ENCODE assay signal across 29 cellular contexts in the genomic region with DNA sequence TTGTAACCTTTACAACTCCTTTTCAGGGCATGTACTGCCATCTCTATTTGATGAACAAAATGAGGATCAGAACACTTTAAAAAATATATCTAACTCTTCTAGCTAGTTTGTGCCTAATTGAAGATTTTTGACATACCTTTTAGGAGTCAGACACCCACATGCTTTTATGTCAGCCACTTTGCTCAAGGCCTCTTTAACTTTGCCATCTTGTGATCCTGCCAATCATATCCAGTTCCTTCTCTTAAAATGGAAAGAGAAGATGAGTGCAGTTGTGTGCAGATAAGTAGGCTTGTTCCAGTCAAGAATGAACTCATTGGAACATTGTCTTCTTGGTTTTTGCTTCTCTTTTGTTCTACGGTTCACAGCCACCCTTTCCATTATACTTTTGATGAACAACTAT.
DNase-seq lines count a peak whose midpoint lies in the region; ATAC-seq and TF ChIP-seq lines count a peak whose summit lies in the region.
"Had no signal": no experiment of that assay in that cellular context is flagged by ENCODE, and none has a peak within 500 bp of the region (broad histone marks: within the 10 kb centered on the region; RNA-seq: fewer than 3 reads in every experiment).

No MANE protein-coding gene starts in this region.

- intact Hi-C loops in lower lobe of right lung (cut with DNase I) = no loop called here

- H3K79me2 ChIP-seq in osteoblast (ENCODE audit: insufficient read depth, low read length) = no peaks in the 10 kb centered on the region

- ATAC-seq in HG03095 (IDR thresholded peaks at IDR 0.05; ENCODE audit: unreplicated experiment) (no peak), lower lobe of right lung (no peak)
- ATAC-seq: A549; CD8-positive, alpha-beta T cell had no signal

- TF ChIP-seq CTCF in osteoblast (IDR thresholded peaks at IDR 0.05; ENCODE audit: extremely low read depth, low read depth, low read length) (no peak), lower lobe of right lung (IDR thresholded peaks at IDR 0.05) (no peak)

- no peak overlapping the region for H3K4me3 ChIP-seq in osteoblast (ENCODE audit: insufficient read depth, low read length)
- no peak overlapping the region for H3K4me3 ChIP-seq in lower lobe of right lung
- H3K4me3 ChIP-seq: A549; BLaER1; BLaER1 treated with 17β-estradiol and CSF1 and Interleukin-3, amounts not matched to agents 10 nM and 100 nM had no signal

- no peaks in the 10 kb centered on the region for H4K20me1 ChIP-seq in osteoblast (ENCODE audit: insufficient read depth, low read length)
- H4K20me1 ChIP-seq: BLaER1; BLaER1 treated with 17β-estradiol and CSF1 and Interleukin-3, amounts not matched to agents 10 nM and 100 nM had no signal

- no peaks in the 10 kb centered on the region for H3K27me3 ChIP-seq in osteoblast (ENCODE audit: insufficient read depth, low read length)
- no peaks in the 10 kb centered on the region for H3K27me3 ChIP-seq in lower lobe of right lung (ENCODE audit: low read depth)
- H3K27me3 ChIP-seq: BE2C; BLaER1; BLaER1 treated with 17β-estradiol and CSF1 and Interleukin-3, amounts not matched to agents 10 nM and 100 nM had no signal

- no peak overlapping the region for H3K4me2 ChIP-seq in osteoblast (ENCODE audit: insufficient read depth, low read length)
- H3K4me2 ChIP-seq: A549; BLaER1; BLaER1 treated with 17β-estradiol and CSF1 and Interleukin-3, amounts not matched to agents 10 nM and 100 nM had no signal

- H2AFZ ChIP-seq in osteoblast (ENCODE audit: low read length) = peak overlapping the region; percentile 27

- H3K36me3 ChIP-seq in osteoblast (ENCODE audit: insufficient read depth, low read length) = no peaks in the 10 kb centered on the region
- H3K36me3 ChIP-seq in lower lobe of right lung = no peaks in the 10 kb centered on the region
- H3K36me3 ChIP-seq: BE2C; BLaER1; BLaER1 treated with 17β-estradiol and CSF1 and Interleukin-3, amounts not matched to agents 10 nM and 100 nM had no signal

- H3K9me3 ChIP-seq in osteoblast (ENCODE audit: low read depth, low read length) = no peaks in the 10 kb centered on the region
- H3K9me3 ChIP-seq in lower lobe of right lung = no peaks in the 10 kb centered on the region
- H3K9me3 ChIP-seq: A549; BE2C; BLaER1; BLaER1 treated with 17β-estradiol and CSF1 and Interleukin-3, amounts not matched to agents 10 nM and 100 nM had no signal

- DNase-seq in osteoblast (ENCODE audit: insufficient read length, low spot score, missing footprints) = no peak
- DNase-seq in putamen (ENCODE audit: low spot score) = peak; percentile 66
- no peak for DNase-seq in lower lobe of right lung
- DNase-seq: 8988T; ACHN; AML-193; BE2C; C1 segment of cervical spinal cord; Caco-2; Calu3; CD4-positive, alpha-beta memory T cell; CD4-positive, alpha-beta T cell; CD4-positive, CD25-positive, alpha-beta regulatory T cell; CD8-positive, alpha-beta memory T cell; CD8-positive, alpha-beta T cell; COR-L47; DMS 273 treated with DMSO at 0.1 percent for 48 hours; DMS153; DMS53; DMS79; DMS79 treated with DMSO at 0.1 percent for 48 hours; DND-41; EL had no signal

- H3K4me1 ChIP-seq in osteoblast (ENCODE audit: insufficient read depth, low read length) = peaks cover 2% of the 10 kb centered on the region
- no peaks in the 10 kb centered on the region for H3K4me1 ChIP-seq in lower lobe of right lung
- H3K4me1 ChIP-seq: A549; BE2C; BLaER1; BLaER1 treated with 17β-estradiol and CSF1 and Interleukin-3, amounts not matched to agents 10 nM and 100 nM; Caco-2 had no signal

- H3K27ac ChIP-seq in osteoblast (ENCODE audit: low read depth, low read length) (no peak overlapping the region), lower lobe of right lung (no peak overlapping the region)
- H3K27ac ChIP-seq: 22Rv1; A549; BLaER1; BLaER1 treated with 17β-estradiol and CSF1 and Interleukin-3, amounts not matched to agents 10 nM and 100 nM; C4-2B had no signal
